ENCODE assay signal across 9 cellular contexts in genomic region chrX:131675596-131676194, GRCh38.
DNase-seq lines count a peak whose midpoint lies in the region; ATAC-seq and TF ChIP-seq lines count a peak whose summit lies in the region.
"Had no signal": no experiment of that assay in that cellular context is flagged by ENCODE, and none has a peak within 500 bp of the region (broad histone marks: within the 10 kb centered on the region; RNA-seq: fewer than 3 reads in every experiment).

No MANE protein-coding gene starts in this region.

- peak; percentile 61 for ATAC-seq in HG03342 (IDR thresholded peaks at IDR 0.05; ENCODE audit: unreplicated experiment)

- no peak overlapping the region for H3K4me2 ChIP-seq in SU-DHL-6 (ENCODE audit: low read depth, low read length, poor library complexity, severe bottlenecking)
- H3K4me2 ChIP-seq: BLaER1 treated with 17β-estradiol and CSF1 and Interleukin-3, amounts not matched to agents 10 nM and 100 nM had no signal

- no peaks in the 10 kb centered on the region for H4K20me1 ChIP-seq in SU-DHL-6 (ENCODE audit: low read depth, low read length)

- no peak overlapping the region for H3K27ac ChIP-seq in SU-DHL-6 (ENCODE audit: low read depth, low read length)
- no peak overlapping the region for H3K27ac ChIP-seq in liver (ENCODE audit: low read depth in 1 of 2, low read length in 2 of 2)
- H3K27ac ChIP-seq: BLaER1 treated with 17β-estradiol and CSF1 and Interleukin-3, amounts not matched to agents 10 nM and 100 nM had no signal

- H3K9me3 ChIP-seq in SU-DHL-6 (ENCODE audit: insufficient read depth, low read length) (no peaks in the 10 kb centered on the region), liver (ENCODE audit: control insufficient read depth in 4 of 4, low read length in 3 of 4) (no peaks in the 10 kb centered on the region)

- H3K36me3 ChIP-seq in SU-DHL-6 (ENCODE audit: low read length) = no peaks in the 10 kb centered on the region
- no peaks in the 10 kb centered on the region for H3K36me3 ChIP-seq in liver (ENCODE audit: control insufficient read depth in 4 of 4, insufficient read depth in 3 of 4, low read depth in 1 of 4, low read length in 3 of 4)
- H3K36me3 ChIP-seq: BLaER1 treated with 17β-estradiol and CSF1 and Interleukin-3, amounts not matched to agents 10 nM and 100 nM had no signal

- H3K9me2 ChIP-seq in SU-DHL-6 (replicated peaks; ENCODE audit: insufficient read depth, low read length) = no peaks in the 10 kb centered on the region

- 6% methylated on average over 1 of the region's 1 CpG for WGBS in liver

- H2AFZ ChIP-seq in SU-DHL-6 (ENCODE audit: low read depth, low read length, severe bottlenecking) = no peak overlapping the region

- TF ChIP-seq RAD21 in liver (IDR thresholded peaks at IDR 0.05) = peak in 1 of 2 donors; percentile 71

- H3K9ac ChIP-seq in SU-DHL-6 (ENCODE audit: low read length) (no peak overlapping the region), liver (ENCODE audit: low read depth in 1 of 2, low read length in 2 of 2) (no peak overlapping the region)
- H3K9ac ChIP-seq: BLaER1 treated with 17β-estradiol and CSF1 and Interleukin-3, amounts not matched to agents 10 nM and 100 nM had no signal

- H3K27me3 ChIP-seq in SU-DHL-6 (ENCODE audit: low read length) (no peaks in the 10 kb centered on the region), liver (ENCODE audit: control insufficient read depth in 4 of 4, insufficient read depth in 4 of 4, low read length in 3 of 4) (no peaks in the 10 kb centered on the region)

- H3K79me2 ChIP-seq in SU-DHL-6 (ENCODE audit: insufficient read depth, low read length) = no peaks in the 10 kb centered on the region

- DNase-seq in NCI-H146 (lab: John Stamatoyannopoulos, UW) (peak; percentile 1), NCI-H146 treated with DMSO at 0.1 percent for 48 hours (lab: John Stamatoyannopoulos, UW; ENCODE audit: unreplicated experiment) (no peak), islet precursor cell (no peak), pons (ENCODE audit: low spot score) (no peak), amygdala (lab: John Stamatoyannopoulos, UW) (no peak)

- H3F3A ChIP-seq in SU-DHL-6 (ENCODE audit: insufficient read depth) = no peaks in the 10 kb centered on the region

- H3K4me3 ChIP-seq in SU-DHL-6 (ENCODE audit: insufficient read depth, low read length, poor library complexity, severe bottlenecking) (no peak overlapping the region), liver (ENCODE audit: low read depth in 1 of 3, low read length in 3 of 3) (no peak overlapping the region)
- H3K4me3 ChIP-seq: BLaER1 treated with 17β-estradiol and CSF1 and Interleukin-3, amounts not matched to agents 10 nM and 100 nM had no signal

- H3K4me1 ChIP-seq in liver (ENCODE audit: control insufficient read depth in 4 of 4, insufficient read depth in 4 of 4, low read length in 3 of 4) = no peaks in the 10 kb centered on the region
- H3K4me1 ChIP-seq: BLaER1 treated with 17β-estradiol and CSF1 and Interleukin-3, amounts not matched to agents 10 nM and 100 nM had no signal

- peak; percentile 30 for TF ChIP-seq CTCF in SU-DHL-6 (IDR thresholded peaks at IDR 0.05; ENCODE audit: insufficient read depth, low read length, poor library complexity, severe bottlenecking)
- peak; percentile 30 for TF ChIP-seq CTCF in liver (IDR thresholded peaks at IDR 0.05; ENCODE audit: low read depth, low read length, missing input control)

TF ChIP-seq in liver, 16 proteins besides CTCF, POLR2A, EP300 and RAD21:
- no peak for TF ChIP-seq GABPA (IDR thresholded peaks at IDR 0.05 in 1 of 2, conservative IDR thresholded peaks at IDR 0.05 in 1 of 2)
- TF ChIP-seq SP1 (IDR thresholded peaks at IDR 0.05) = no peak
- TF ChIP-seq HNF4A (conservative IDR thresholded peaks at IDR 0.05) = no peak
- no peak for TF ChIP-seq ATF3 (IDR thresholded peaks at IDR 0.05)
- no peak for TF ChIP-seq ZBTB33 (IDR thresholded peaks at IDR 0.05)
- TF ChIP-seq TAF1 (conservative IDR thresholded peaks at IDR 0.05) = no peak
- no peak for TF ChIP-seq RXRA (IDR thresholded peaks at IDR 0.05)
- no peak for TF ChIP-seq NR2F2 (IDR thresholded peaks at IDR 0.05)
